In the genomic region with DNA sequence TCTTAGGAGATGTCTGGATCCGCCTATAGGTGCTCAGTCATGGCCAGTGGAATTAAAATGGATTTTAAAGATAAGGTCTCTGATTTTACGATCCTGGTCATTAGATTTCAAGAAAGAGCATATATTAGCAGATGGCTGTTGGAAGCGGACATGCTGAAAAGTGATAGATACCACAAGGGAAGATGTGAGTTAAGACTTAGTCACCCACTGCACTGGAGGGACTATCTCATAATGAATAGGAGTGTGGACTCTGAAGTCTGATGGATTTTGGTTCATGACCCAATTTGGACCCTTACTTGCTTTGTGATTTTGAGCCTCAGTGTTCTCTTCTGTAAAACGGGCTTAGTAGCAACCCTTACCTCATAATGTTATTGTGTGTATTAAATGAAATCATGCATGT, we compare ENCODE assay signal across 23 cellular contexts.
"Had no signal": no experiment of that assay in that cellular context is flagged by ENCODE, and none has a peak within 500 bp of the region (broad histone marks: within the 10 kb centered on the region; RNA-seq: fewer than 3 reads in every experiment).

No MANE protein-coding gene starts in this region.

- H3K4me1 ChIP-seq: parathyroid adenoma, prostate gland, testis, transverse colon had no signal

- DNase-seq: cortex of kidney; dorsolateral prefrontal cortex; effector memory CD4-positive, alpha-beta T cell; foreskin melanocyte; heart left ventricle; hippocampal formation; left colon; left ventricle myocardium superior; mesendoderm; naive B cell; nephron progenitor cell; right lobe of liver; spleen; stimulated activated CD4-positive, alpha-beta T cell treated with anti-CD3 and anti-CD28 coated beads, Interleukin-15, amount 100 ng/mL, for 24 hours; stimulated activated CD4-positive, alpha-beta T cell treated with anti-CD3 and anti-CD28 coated beads, Interleukin-1b, Interleukin-23, amount 100 ng/mL, for 48 hours; stimulated activated CD4-positive, alpha-beta T cell treated with anti-CD3 and anti-CD28 coated beads, Interleukin-4, amount 100 ng/mL, for 24 hours; testis; transverse colon had no signal

- H2AFZ ChIP-seq: parathyroid adenoma had no signal

- H3K27me3 ChIP-seq: dorsolateral prefrontal cortex, heart left ventricle, right lobe of liver, spleen, testis, transverse colon had no signal

- H3K9ac ChIP-seq: parathyroid adenoma had no signal

- H3K79me2 ChIP-seq: parathyroid adenoma had no signal

- H3K27ac ChIP-seq: dorsolateral prefrontal cortex, heart left ventricle, parathyroid adenoma, prostate gland, right lobe of liver, spleen, testis, transverse colon had no signal

- H3K9me3 ChIP-seq: prostate gland, right lobe of liver, testis, transverse colon had no signal

- ATAC-seq: esophagus mucosa; heart left ventricle; left colon; left ventricle myocardium superior; right lobe of liver; stimulated activated memory B cell treated with anti-CD40 and anti-IgM and Interleukin-4, amounts not matched to agents 10 μg/mL and 1 μg/mL and 100 μg/mL, for 72 hours had no signal

- H3K4me3 ChIP-seq: dorsolateral prefrontal cortex, heart left ventricle, lung, prostate gland, right lobe of liver, spleen, testis, transverse colon had no signal

- H3K36me3 ChIP-seq: heart left ventricle, right lobe of liver, transverse colon had no signal
